ENCODE assay signal across 1 cellular context in genomic region chr4:82630079-82630478, GRCh38.
TF ChIP-seq lines count a peak whose summit lies in the region.

No MANE protein-coding gene starts in this region.

TF ChIP-seq in GM23338, 12 proteins besides CTCF, POLR2A, EP300 and RAD21 (continued from another document):
- TF ChIP-seq, protein P1, sequence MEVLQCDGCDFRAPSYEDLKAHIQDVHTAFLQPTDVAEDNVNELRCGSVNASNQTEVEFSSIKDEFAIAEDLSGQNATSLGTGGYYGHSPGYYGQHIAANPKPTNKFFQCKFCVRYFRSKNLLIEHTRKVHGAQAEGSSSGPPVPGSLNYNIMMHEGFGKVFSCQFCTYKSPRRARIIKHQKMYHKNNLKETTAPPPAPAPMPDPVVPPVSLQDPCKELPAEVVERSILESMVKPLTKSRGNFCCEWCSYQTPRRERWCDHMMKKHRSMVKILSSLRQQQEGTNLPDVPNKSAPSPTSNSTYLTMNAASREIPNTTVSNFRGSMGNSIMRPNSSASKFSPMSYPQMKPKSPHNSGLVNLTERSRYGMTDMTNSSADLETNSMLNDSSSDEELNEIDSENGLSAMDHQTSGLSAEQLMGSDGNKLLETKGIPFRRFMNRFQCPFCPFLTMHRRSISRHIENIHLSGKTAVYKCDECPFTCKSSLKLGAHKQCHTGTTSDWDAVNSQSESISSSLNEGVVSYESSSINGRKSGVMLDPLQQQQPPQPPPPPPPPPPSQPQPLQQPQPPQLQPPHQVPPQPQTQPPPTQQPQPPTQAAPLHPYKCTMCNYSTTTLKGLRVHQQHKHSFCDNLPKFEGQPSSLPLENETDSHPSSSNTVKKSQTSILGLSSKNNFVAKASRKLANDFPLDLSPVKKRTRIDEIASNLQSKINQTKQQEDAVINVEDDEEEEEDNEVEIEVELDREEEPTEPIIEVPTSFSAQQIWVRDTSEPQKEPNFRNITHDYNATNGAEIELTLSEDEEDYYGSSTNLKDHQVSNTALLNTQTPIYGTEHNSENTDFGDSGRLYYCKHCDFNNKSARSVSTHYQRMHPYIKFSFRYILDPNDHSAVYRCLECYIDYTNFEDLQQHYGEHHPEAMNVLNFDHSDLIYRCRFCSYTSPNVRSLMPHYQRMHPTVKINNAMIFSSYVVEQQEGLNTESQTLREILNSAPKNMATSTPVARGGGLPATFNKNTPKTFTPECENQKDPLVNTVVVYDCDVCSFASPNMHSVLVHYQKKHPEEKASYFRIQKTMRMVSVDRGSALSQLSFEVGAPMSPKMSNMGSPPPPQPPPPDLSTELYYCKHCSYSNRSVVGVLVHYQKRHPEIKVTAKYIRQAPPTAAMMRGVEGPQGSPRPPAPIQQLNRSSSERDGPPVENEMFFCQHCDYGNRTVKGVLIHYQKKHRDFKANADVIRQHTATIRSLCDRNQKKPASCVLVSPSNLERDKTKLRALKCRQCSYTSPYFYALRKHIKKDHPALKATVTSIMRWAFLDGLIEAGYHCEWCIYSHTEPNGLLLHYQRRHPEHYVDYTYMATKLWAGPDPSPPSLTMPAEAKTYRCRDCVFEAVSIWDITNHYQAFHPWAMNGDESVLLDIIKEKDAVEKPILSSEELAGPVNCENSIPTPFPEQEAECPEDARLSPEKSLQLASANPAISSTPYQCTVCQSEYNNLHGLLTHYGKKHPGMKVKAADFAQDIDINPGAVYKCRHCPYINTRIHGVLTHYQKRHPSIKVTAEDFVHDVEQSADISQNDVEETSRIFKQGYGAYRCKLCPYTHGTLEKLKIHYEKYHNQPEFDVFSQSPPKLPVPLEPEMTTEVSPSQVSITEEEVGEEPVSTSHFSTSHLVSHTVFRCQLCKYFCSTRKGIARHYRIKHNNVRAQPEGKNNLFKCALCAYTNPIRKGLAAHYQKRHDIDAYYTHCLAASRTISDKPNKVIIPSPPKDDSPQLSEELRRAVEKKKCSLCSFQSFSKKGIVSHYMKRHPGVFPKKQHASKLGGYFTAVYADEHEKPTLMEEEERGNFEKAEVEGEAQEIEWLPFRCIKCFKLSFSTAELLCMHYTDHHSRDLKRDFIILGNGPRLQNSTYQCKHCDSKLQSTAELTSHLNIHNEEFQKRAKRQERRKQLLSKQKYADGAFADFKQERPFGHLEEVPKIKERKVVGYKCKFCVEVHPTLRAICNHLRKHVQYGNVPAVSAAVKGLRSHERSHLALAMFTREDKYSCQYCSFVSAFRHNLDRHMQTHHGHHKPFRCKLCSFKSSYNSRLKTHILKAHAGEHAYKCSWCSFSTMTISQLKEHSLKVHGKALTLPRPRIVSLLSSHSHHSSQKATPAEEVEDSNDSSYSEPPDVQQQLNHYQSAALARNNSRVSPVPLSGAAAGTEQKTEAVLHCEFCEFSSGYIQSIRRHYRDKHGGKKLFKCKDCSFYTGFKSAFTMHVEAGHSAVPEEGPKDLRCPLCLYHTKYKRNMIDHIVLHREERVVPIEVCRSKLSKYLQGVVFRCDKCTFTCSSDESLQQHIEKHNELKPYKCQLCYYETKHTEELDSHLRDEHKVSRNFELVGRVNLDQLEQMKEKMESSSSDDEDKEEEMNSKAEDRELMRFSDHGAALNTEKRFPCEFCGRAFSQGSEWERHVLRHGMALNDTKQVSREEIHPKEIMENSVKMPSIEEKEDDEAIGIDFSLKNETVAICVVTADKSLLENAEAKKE (CRISPR knock-in tag; IDR thresholded peaks at IDR 0.05), result no peak
